Comparison of ENCODE assay signal across 14 cellular contexts in the genomic region with DNA sequence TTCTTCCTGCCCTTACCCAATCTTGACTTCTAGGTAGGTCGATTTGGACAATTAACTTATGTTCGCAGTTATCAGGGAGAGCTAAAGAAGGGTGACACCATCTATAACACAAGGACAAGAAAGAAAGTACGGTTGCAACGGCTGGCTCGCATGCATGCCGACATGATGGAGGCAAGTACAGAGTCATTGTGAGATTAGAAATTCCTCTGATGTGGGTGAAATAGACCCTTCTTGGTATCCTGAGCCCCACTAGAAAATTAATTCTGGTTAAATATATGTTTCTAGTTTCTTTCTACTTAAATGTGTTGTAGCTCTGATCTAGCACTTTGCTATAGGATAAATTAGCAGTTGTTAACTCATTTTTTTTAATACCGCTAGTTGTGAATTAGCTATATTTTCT. TPM values are rescaled to one million over a fixed set of nuclear protein-coding genes. Genes with fewer than 3 reads are reported as not detected.
DNase-seq lines count a peak whose midpoint lies in the region; ATAC-seq, FAIRE-seq and TF ChIP-seq lines count a peak whose summit lies in the region.
"Had no signal": no experiment of that assay in that cellular context is flagged by ENCODE, and none has a peak within 500 bp of the region (broad histone marks: within the 10 kb centered on the region; RNA-seq: fewer than 3 reads in every experiment).

No MANE protein-coding gene starts in this region.

- H3K27me3 ChIP-seq in heart left ventricle: no peaks in the 10 kb centered on the region
- H3K27me3 ChIP-seq in GM23338 (ENCODE audit: insufficient read depth): no peaks in the 10 kb centered on the region
- H3K27me3 ChIP-seq in GM12878 (replicated peaks in 1 of 2; ENCODE audit: control insufficient read depth in 2 of 2, insufficient read depth in 2 of 2, low read length in 1 of 2): no peaks in the 10 kb centered on the region
- H3K27me3 ChIP-seq in GM23248 (replicated peaks; ENCODE audit: insufficient read depth): no peaks in the 10 kb centered on the region
- H3K27me3 ChIP-seq: BLaER1 had no signal

- no TSS peak for BruUV-seq in GM12878 (replicated peaks; lab: Mats Ljungman, UMichigan)

- FAIRE-seq in GM12878 (lab: Jason Lieb, UNC): no peak
- FAIRE-seq: HTR-8/SVneo had no signal

- no peaks in the 10 kb centered on the region for H3K4me1 Mint-ChIP-seq in GM23338

- TF ChIP-seq EP300 in GM12878 (IDR thresholded peaks at IDR 0.05; ENCODE audit: borderline replicate concordance in 1 of 2, control insufficient read depth in 1 of 2, low read depth in 2 of 2, low read length in 2 of 2): no peak

- H3K79me2 ChIP-seq in GM23338 (replicated peaks; ENCODE audit: insufficient read depth) (no peaks in the 10 kb centered on the region), GM12878 (ENCODE audit: control insufficient read depth, insufficient read depth, low read length) (no peaks in the 10 kb centered on the region), GM23248 (ENCODE audit: insufficient read depth) (no peaks in the 10 kb centered on the region)

- H3K4me2 ChIP-seq in GM23338: no peak overlapping the region
- H3K4me2 ChIP-seq in GM12878 (ENCODE audit: control insufficient read depth, insufficient read depth): no peak overlapping the region
- no peak overlapping the region for H3K4me2 ChIP-seq in GM23248 (ENCODE audit: unreplicated experiment)
- H3K4me2 ChIP-seq: BLaER1 had no signal

- POLR2A ChIA-PET in GM12878 (lab: Charles Lee): interaction anchor here (1.1 kb wide), 2 partner anchors 11 to 14 kb away, joined by 3 read pairs; partner anchors contain the start of gene LXN

- H3K36me3 ChIP-seq in heart left ventricle (peaks cover 0 to 100% (median 90%) of the 10 kb centered on the region in 9 donors), GM23338 (ENCODE audit: insufficient read depth) (peaks cover 40% of the 10 kb centered on the region), GM12878 (ENCODE audit: control insufficient read depth in 2 of 2, insufficient read depth in 2 of 2, low read length in 1 of 2) (peaks cover 1 to 28% of the 10 kb centered on the region in 2 experiments), GM23248 (ENCODE audit: low read depth) (peaks cover 40% of the 10 kb centered on the region)

- SMC1A ChIA-PET in GM12878 (lab: Charles Lee; ENCODE audit: uncharacterized antibody, unreplicated experiment): interaction anchor here (0.7 to 2.3 kb wide), 9 partner anchors 10 to 188 kb away, joined by 3 to 16 read pairs (median 3); no protein-coding TSS in a partner anchor

- no peak for TF ChIP-seq CTCF in heart left ventricle (IDR thresholded peaks at IDR 0.05)
- no peak for TF ChIP-seq CTCF in GM23338 (conservative IDR thresholded peaks at IDR 0.05; ENCODE audit: low read depth in 2 of 2)
- TF ChIP-seq CTCF in GM12878 (IDR thresholded peaks at IDR 0.05 in 2 of 3, conservative IDR thresholded peaks at IDR 0.05 in 1 of 3; ENCODE audit: control insufficient read depth in 2 of 3, extremely low read depth in 1 of 3, insufficient read depth in 1 of 3, low read depth in 3 of 3, low read length in 3 of 3): no peak

- WGBS in heart left ventricle, 4 donors: 88 to 94% (median 92%) methylated on average over 7 of the region's 7 CpGs
- WGBS in GM12878 (ENCODE audit: insufficient coverage, insufficient replicate concordance, low lambda C conversion rate, missing lambda C conversion rate): 85% methylated on average over 7 of the region's 7 CpGs
- 88 to 89% methylated on average over 7 of the region's 7 CpGs for WGBS in GM23248 (ENCODE audit: low coverage in 1 of 2, low lambda C conversion rate in 2 of 2, missing lambda C conversion rate in 2 of 2), 2 experiments

- in situ Hi-C loops in GM12878 (cut with MboI): no loop called here
- in situ Hi-C loops in GM23248 (cut with MboI): no loop called here

- peak overlapping the region in 7 of 12 donors; percentile 13 to 71 (median 57) for H3K27ac ChIP-seq in heart left ventricle
- peak overlapping the region; percentile 21; the same call in 1 of the 2 replicates for H3K27ac ChIP-seq in GM23338 (ENCODE audit: low read depth)
- no peak overlapping the region for H3K27ac ChIP-seq in GM12878 (ENCODE audit: control insufficient read depth, insufficient read depth)
- H3K27ac ChIP-seq in GM23248: no peak overlapping the region
- H3K27ac ChIP-seq: BLaER1 had no signal

- DNase-seq in heart left ventricle: no peak
- DNase-seq in left cardiac atrium: no peak
- DNase-seq in GM23338 (ENCODE audit: low spot score): no peak
- no peak for DNase-seq in GM12878 (ENCODE audit: low read depth, low spot score)
- no peak for DNase-seq in GM23248
- DNase-seq: GF-D8 had no signal

- no peaks in the 10 kb centered on the region; the same call in 1 of the 2 replicates for H4K20me1 ChIP-seq in GM23338 (replicated peaks; ENCODE audit: insufficient read depth)
- no peaks in the 10 kb centered on the region for H4K20me1 ChIP-seq in GM12878 (ENCODE audit: control insufficient read depth, insufficient read depth)
- no peaks in the 10 kb centered on the region for H4K20me1 ChIP-seq in GM23248 (ENCODE audit: insufficient read depth)
- H4K20me1 ChIP-seq: BLaER1 had no signal

- H3K27me3 Mint-ChIP-seq in GM23338 (ENCODE audit: insufficient read depth, low read depth, poor library complexity): no peaks in the 10 kb centered on the region
- H3K27me3 Mint-ChIP-seq: IgD-negative memory B cell had no signal

- ATAC-seq in heart left ventricle (no peak), left cardiac atrium (no peak), GM23338 (no peak), GM12878 (no peak; the same call in 2 of the 3 replicates), HG02678 (IDR thresholded peaks at IDR 0.05; ENCODE audit: unreplicated experiment) (no peak), HG03439 (IDR thresholded peaks at IDR 0.05; ENCODE audit: unreplicated experiment) (no peak)

- no peak overlapping the region for H3K27ac Mint-ChIP-seq in GM23338
- H3K27ac Mint-ChIP-seq: IgD-negative memory B cell had no signal

- H3K9me3 ChIP-seq in heart left ventricle: no peaks in the 10 kb centered on the region
- H3K9me3 ChIP-seq in GM12878 (replicated peaks; ENCODE audit: control insufficient read depth, insufficient read depth, low read length): no peaks in the 10 kb centered on the region
- H3K9me3 ChIP-seq in GM23248 (ENCODE audit: low read depth): no peaks in the 10 kb centered on the region
- H3K9me3 ChIP-seq: BLaER1, HAP-1 had no signal

- H3K4me1 ChIP-seq in heart left ventricle (peaks cover 0 to 14% (median 2%) of the 10 kb centered on the region in 12 donors), GM23338 (ENCODE audit: insufficient read depth) (no peaks in the 10 kb centered on the region), GM12878 (ENCODE audit: control insufficient read depth, insufficient read depth, low read length) (no peaks in the 10 kb centered on the region), GM23248 (ENCODE audit: insufficient read depth) (0 out of 2 replicates have a peak, but pooled peaks cover 3% of the 10 kb centered on the region)
- H3K4me1 ChIP-seq: BLaER1, HAP-1 had no signal

- no peak overlapping the region for H3K4me3 Mint-ChIP-seq in GM23338
- H3K4me3 Mint-ChIP-seq: IgD-negative memory B cell had no signal

- RAD21 ChIA-PET in GM12878 (lab: Charles Lee; ENCODE audit: unreplicated experiment): interaction anchor here (2.0 to 2.3 kb wide), 2 partner anchors 131 to 133 kb away, joined by 8 to 19 read pairs; no protein-coding TSS in a partner anchor

- CTCF ChIA-PET in GM12878 (lab: Yijun Ruan, JAX): interaction anchor here (0.8 to 4.1 kb wide), 18 partner anchors 11 to 602 kb away, joined by 3 to 78 read pairs (median 6); partner anchors contain the start of genes GFM1, LXN and MFSD1

- H3K9ac ChIP-seq in GM12878 (ENCODE audit: control insufficient read depth, insufficient read depth, low read length) (no peak overlapping the region), GM23248 (no peak overlapping the region)
- H3K9ac ChIP-seq: BLaER1 had no signal

- no peak overlapping the region for H2AFZ ChIP-seq in GM23338
- H2AFZ ChIP-seq in GM12878 (ENCODE audit: control insufficient read depth, low read depth, low read length): no peak overlapping the region
- H2AFZ ChIP-seq in GM23248: no peak overlapping the region

- H3K9me2 ChIP-seq in GM23338 (ENCODE audit: insufficient read depth) (no peaks in the 10 kb centered on the region), GM23248 (ENCODE audit: insufficient read depth) (no peaks in the 10 kb centered on the region)

- peaks cover 26% of the 10 kb centered on the region; the same call in 2 of the 3 replicates for H3K36me3 Mint-ChIP-seq in GM23338 (ENCODE audit: low read depth)

- no peak for TF ChIP-seq RAD21 in GM12878 (IDR thresholded peaks at IDR 0.05; ENCODE audit: insufficient read depth, low read depth, low read length)

- no peak overlapping the region for H3K4me3 ChIP-seq in heart left ventricle
- no peak overlapping the region for H3K4me3 ChIP-seq in GM23338
- H3K4me3 ChIP-seq in GM12878: no peak overlapping the region
- no peak overlapping the region for H3K4me3 ChIP-seq in GM23248
- H3K4me3 ChIP-seq: BLaER1, HAP-1 had no signal

- no peaks in the 10 kb centered on the region for H3K9me3 Mint-ChIP-seq in GM23338
- H3K9me3 Mint-ChIP-seq: IgD-negative memory B cell had no signal

- H3F3A ChIP-seq in GM23338 (replicated peaks; ENCODE audit: low read depth): no peaks in the 10 kb centered on the region
- peaks cover 7% of the 10 kb centered on the region; the same call in 1 of the 2 replicates for H3F3A ChIP-seq in GM23248 (ENCODE audit: insufficient read depth)

- intact Hi-C loops in heart left ventricle (cut with DNase I) (loop anchor here in 6 of 10 donors (2.0 to 10.0 kb wide), 5 partner anchors 66 to 133 kb away; no protein-coding TSS in a partner anchor), left cardiac atrium (cut with DNase I) (loop anchor here in 1 of 2 donors (10.0 kb wide), 1 partner anchor 136 kb away; no protein-coding TSS in a partner anchor), GM12878 (cut with micrococcal nuclease; ENCODE audit: unreplicated experiment) (loop anchor here (1.0 kb wide), 1 partner anchor 132 kb away; no protein-coding TSS in a partner anchor)

- TF ChIP-seq POLR2A in heart left ventricle (IDR thresholded peaks at IDR 0.05): no peak
- no peak for TF ChIP-seq POLR2A in GM12878 (IDR thresholded peaks at IDR 0.05; ENCODE audit: low read depth, low read length)

RNA-seq across cellular contexts. Expression of gene LXN, which starts 13.6 kb away (rescaled TPM):
- 10 to 100 TPM in 2 of 9 donors, 1 to 10 TPM in 7; 2.3 to 21.8 (median 3.5) TPM for total RNA-seq in heart left ventricle
- polyA plus RNA-seq in heart left ventricle: 1 to 10 TPM; 3.3 to 5.6 TPM
- total RNA-seq in left cardiac atrium: 10 to 100 TPM in 1 of 2 donors, 1 to 10 TPM in 1; 5.7 to 15.3 TPM
- total RNA-seq in GM23338 (2014; rRNA removed; shearing (Covaris generic)): 5.5 and 5.6 TPM in 2 replicates
- polyA plus RNA-seq in GM23338 (2016; fragmentation: Nextera tagmentation; extraction: Ambion mirVana): 8.3 and 10.0 TPM in 2 replicates
- 10.7 and 11.9 TPM in 2 replicates for total RNA-seq in GM12878 (2013; cell fraction: nucleolus; rRNA removed)
- total RNA-seq in GM12878 (2014; rRNA removed): 16.2 and 18.5 TPM in 2 replicates
- total RNA-seq in GM12878 (2014; rRNA removed; fragmentation: Illumina TruSeq; extraction: Trizol): 19.9 and 20.3 TPM in 2 replicates
- 9.3 and 10.7 TPM in 2 replicates for total RNA-seq in GM12878 (2021)
- polyA plus RNA-seq in GM12878 (2011; ENCODE audit: low read depth): 8.9 TPM
- polyA plus RNA-seq in GM12878 (2011; rRNA removed): 12.0 and 20.9 TPM in 2 replicates
- 8.5 and 11.5 TPM in 2 replicates for polyA plus RNA-seq in GM12878 (2011; cell fraction: cytosol; rRNA removed)
- polyA plus RNA-seq in GM12878 (2011; cell fraction: nucleus; rRNA removed): 7.5 and 8.4 TPM in 2 replicates
- 12.3 and 13.3 TPM in 2 replicates for polyA plus RNA-seq in GM12878 (2012)
- 20.5 and 22.7 TPM in 2 replicates for polyA plus RNA-seq in GM12878 (2014; fragmentation: Illumina TruSeq; extraction: Trizol)
- 10 to 100 TPM; 30.7 to 45.0 TPM for polyA plus RNA-seq in GM12878 (2014; fragmentation: Nextera tagmentation; extraction: Ambion mirVana)
- 18.4 and 19.7 TPM in 2 replicates for polyA plus RNA-seq in GM12878 (2014; rRNA removed)
- 10 to 100 TPM; 20.4 to 21.8 TPM for polyA plus RNA-seq in GM12878 (2016; fragmentation: Nextera tagmentation; extraction: Ambion mirVana)
- polyA minus RNA-seq in GM12878 (2011; rRNA and poly(A)+ RNA removed): 3.8 and 5.6 TPM in 2 replicates
- polyA minus RNA-seq in GM12878 (2011; cell fraction: cytosol; rRNA and poly(A)+ RNA removed): 2.3 and 3.2 TPM in 2 replicates
- polyA minus RNA-seq in GM12878 (2011; cell fraction: nucleus; rRNA and poly(A)+ RNA removed): 7.7 and 10.1 TPM in 2 replicates
- 28.7 and 34.9 TPM in 2 replicates for total RNA-seq in GM23248 (2014; rRNA removed; shearing (Covaris generic))
- polyA plus RNA-seq in GM23248 (2016; fragmentation: Nextera tagmentation; extraction: Ambion mirVana): 46.8 and 47.3 TPM in 2 replicates
- total RNA-seq: Daoy, LHCN-M2 had no signal

RNA-seq across cellular contexts. Expression of gene GFM1, which starts 14.6 kb away (rescaled TPM):
- total RNA-seq in heart left ventricle: 10 to 100 TPM; 49.0 to 77.7 (median 50.9) TPM
- 10 to 100 TPM; 15.7 to 45.4 TPM for polyA plus RNA-seq in heart left ventricle
- 10 to 100 TPM; 41.9 to 50.9 TPM for total RNA-seq in left cardiac atrium
- 54.7 and 59.9 TPM in 2 replicates for total RNA-seq in GM23338 (2014; rRNA removed; shearing (Covaris generic))
- polyA plus RNA-seq in GM23338 (2016; fragmentation: Nextera tagmentation; extraction: Ambion mirVana): 24.5 and 24.7 TPM in 2 replicates
- 87.2 and 89.8 TPM in 2 replicates for total RNA-seq in GM12878 (2013; cell fraction: nucleolus; rRNA removed)
- total RNA-seq in GM12878 (2014; rRNA removed): 73.4 and 74.8 TPM in 2 replicates
- total RNA-seq in GM12878 (2014; rRNA removed; fragmentation: Illumina TruSeq; extraction: Trizol): 57.8 and 62.8 TPM in 2 replicates
- total RNA-seq in GM12878 (2021): 59.2 and 60.3 TPM in 2 replicates
- polyA plus RNA-seq in GM12878 (2011; ENCODE audit: low read depth): 12.8 TPM
- polyA plus RNA-seq in GM12878 (2011; rRNA removed): 43.1 and 58.7 TPM in 2 replicates
- 15.3 and 17.7 TPM in 2 replicates for polyA plus RNA-seq in GM12878 (2011; cell fraction: cytosol; rRNA removed)
- 63.7 and 83.4 TPM in 2 replicates for polyA plus RNA-seq in GM12878 (2011; cell fraction: nucleus; rRNA removed)
- polyA plus RNA-seq in GM12878 (2012): 17.3 and 18.7 TPM in 2 replicates
- 55.4 and 74.0 TPM in 2 replicates for polyA plus RNA-seq in GM12878 (2014; fragmentation: Illumina TruSeq; extraction: Trizol)
- polyA plus RNA-seq in GM12878 (2014; fragmentation: Nextera tagmentation; extraction: Ambion mirVana): 10 to 100 TPM; 36.9 to 43.1 TPM
- 38.1 and 45.3 TPM in 2 replicates for polyA plus RNA-seq in GM12878 (2014; rRNA removed)
- 10 to 100 TPM; 84.2 to 87.2 TPM for polyA plus RNA-seq in GM12878 (2016; fragmentation: Nextera tagmentation; extraction: Ambion mirVana)
- 58.0 and 67.8 TPM in 2 replicates for polyA minus RNA-seq in GM12878 (2011; rRNA and poly(A)+ RNA removed)
- polyA minus RNA-seq in GM12878 (2011; cell fraction: cytosol; rRNA and poly(A)+ RNA removed): 15.8 and 17.3 TPM in 2 replicates
- 54.8 and 81.0 TPM in 2 replicates for polyA minus RNA-seq in GM12878 (2011; cell fraction: nucleus; rRNA and poly(A)+ RNA removed)
- 32.0 and 38.5 TPM in 2 replicates for total RNA-seq in GM23248 (2014; rRNA removed; shearing (Covaris generic))
- 29.2 and 30.8 TPM in 2 replicates for polyA plus RNA-seq in GM23248 (2016; fragmentation: Nextera tagmentation; extraction: Ambion mirVana)

Comparison
In these comparisons a context has a peak if more than half of its experiments do, and no peak if none do; other contexts are left out.
1. H3K27ac ChIP-seq: peak in heart left ventricle (7 of 12) and GM23338 (single experiment); none in GM12878 (single experiment) and GM23248 (single experiment).